1 cellular context compared by ENCODE assay signal in genomic region chr10:95208702-95209391, GRCh38.
TF ChIP-seq lines count a peak whose summit lies in the region.

No MANE protein-coding gene starts in this region.

TF ChIP-seq in H1, 55 proteins besides CTCF, POLR2A, EP300 and RAD21:
- TF ChIP-seq TAF1 (IDR thresholded peaks at IDR 0.05; ENCODE audit: low read depth, low read length) = no peak
